In genomic region chr2:62526531-62527381, GRCh38 we compare ENCODE assay signal across 29 cellular contexts. TPM values are rescaled to one million over a fixed set of nuclear protein-coding genes. Genes with fewer than 3 reads are reported as not detected.
DNase-seq lines count a peak whose midpoint lies in the region; ATAC-seq, FAIRE-seq and TF ChIP-seq lines count a peak whose summit lies in the region.
"Had no signal": no experiment of that assay in that cellular context is flagged by ENCODE, and none has a peak within 500 bp of the region (broad histone marks: within the 10 kb centered on the region; RNA-seq: fewer than 3 reads in every experiment).

No MANE protein-coding gene starts in this region.

- FAIRE-seq in astrocyte (lab: Jason Lieb, UNC) = no peak
- FAIRE-seq: D721Med had no signal

- no peak overlapping the region for H2AFZ ChIP-seq in astrocyte (ENCODE audit: low read depth, low read length)

- 59% methylated on average over 10 of the region's 10 CpGs for WGBS in right cardiac atrium
- 55 to 72% (median 70%) methylated on average over 10 of the region's 10 CpGs for WGBS in heart left ventricle, 4 donors

- no peaks in the 10 kb centered on the region for H3K4me1 Mint-ChIP-seq in astrocyte (ENCODE audit: low read depth, unreplicated experiment)
- H3K4me1 Mint-ChIP-seq: activated CD4-positive, alpha-beta T cell treated with anti-CD3 and anti-CD28 coated beads, Interleukin-2, amount 10 ng/mL, durations not matched to agents 24 days and 14 days; activated T-helper 17 cell treated with anti-CD3 and anti-CD28 coated beads, Interleukin-2, amount 50 U/mL, for 72 hours had no signal

- H3K4me3 ChIP-seq in right cardiac atrium (ENCODE audit: low read length) = no peak overlapping the region
- no peak overlapping the region for H3K4me3 ChIP-seq in heart left ventricle
- H3K4me3 ChIP-seq in astrocyte (ENCODE audit: insufficient read depth, low read depth, low read length) = no peak overlapping the region
- H3K4me3 ChIP-seq: BLaER1, SJCRH30, tibial artery had no signal

- H3K36me3 Mint-ChIP-seq in astrocyte (ENCODE audit: low read depth, unreplicated experiment) = no peaks in the 10 kb centered on the region

- H3K27ac Mint-ChIP-seq in astrocyte (ENCODE audit: unreplicated experiment) = peak overlapping the region; percentile 26
- H3K27ac Mint-ChIP-seq: activated CD4-positive, alpha-beta T cell treated with anti-CD3 and anti-CD28 coated beads, Interleukin-2, amount 10 ng/mL, durations not matched to agents 24 days and 14 days; activated naive CD4-positive, alpha-beta T cell treated with anti-CD3 and anti-CD28 coated beads, Interleukin-2, amount 50 U/mL, for 72 hours; activated T-helper 17 cell treated with anti-CD3 and anti-CD28 coated beads, Interleukin-2, amount 50 U/mL, for 72 hours; stimulated activated naive CD8-positive, alpha-beta T cell treated with anti-CD3 and anti-CD28 coated beads, Interleukin-15, Interleukin-2, amounts not matched to agents 100 ng/mL and 50 ng/mL, for 24 hours had no signal

- H3K36me3 ChIP-seq in heart left ventricle (no peaks in the 10 kb centered on the region), astrocyte (ENCODE audit: insufficient read depth, low read length) (no peaks in the 10 kb centered on the region)
- H3K36me3 ChIP-seq: BLaER1, SJCRH30, tibial artery had no signal

- H3K4me1 ChIP-seq in right cardiac atrium (ENCODE audit: control insufficient read depth, insufficient read depth, low read length) (no peaks in the 10 kb centered on the region), heart left ventricle (peaks cover 0 to 10% (median 0%) of the 10 kb centered on the region in 12 donors), astrocyte (ENCODE audit: insufficient read depth, low read length) (no peaks in the 10 kb centered on the region)
- H3K4me1 ChIP-seq: BLaER1, tibial artery had no signal

- no peaks in the 10 kb centered on the region for H4K20me1 ChIP-seq in astrocyte (ENCODE audit: insufficient read depth, low read length)
- H4K20me1 ChIP-seq: BLaER1 had no signal

- H3K27me3 ChIP-seq in right cardiac atrium (ENCODE audit: control insufficient read depth, insufficient read depth) (no peaks in the 10 kb centered on the region), heart left ventricle (no peaks in the 10 kb centered on the region), astrocyte (ENCODE audit: insufficient read depth, low read length) (no peaks in the 10 kb centered on the region)
- H3K27me3 ChIP-seq: BLaER1, SJCRH30, tibial artery had no signal

- TF ChIP-seq POLR2A in heart left ventricle (IDR thresholded peaks at IDR 0.05) = no peak

- H3K9ac ChIP-seq in astrocyte (ENCODE audit: low read length) = no peak overlapping the region
- H3K9ac ChIP-seq: BLaER1 had no signal

- intact Hi-C loops in right cardiac atrium (cut with DNase I) (no loop called here), heart left ventricle (cut with DNase I) (no loop called here)

- no peak overlapping the region for H3K4me3 Mint-ChIP-seq in astrocyte (ENCODE audit: unreplicated experiment)
- H3K4me3 Mint-ChIP-seq: activated CD4-positive, alpha-beta T cell treated with anti-CD3 and anti-CD28 coated beads, Interleukin-2, amount 10 ng/mL, durations not matched to agents 24 days and 14 days; activated T-helper 17 cell treated with anti-CD3 and anti-CD28 coated beads, Interleukin-2, amount 50 U/mL, for 72 hours; stimulated activated naive CD8-positive, alpha-beta T cell treated with anti-CD3 and anti-CD28 coated beads, Interleukin-15, Interleukin-2, amounts not matched to agents 100 ng/mL and 50 ng/mL, for 24 hours had no signal

- H3K27me3 Mint-ChIP-seq in astrocyte (ENCODE audit: low read depth, unreplicated experiment) = no peaks in the 10 kb centered on the region

- no peak overlapping the region for H3K4me2 ChIP-seq in astrocyte (ENCODE audit: low read length)
- H3K4me2 ChIP-seq: BLaER1 had no signal

- DNase-seq in right cardiac atrium (peak in 2 of 3 donors; percentile 43 to 60), heart left ventricle (no peak), astrocyte (ENCODE audit: low read depth) (no peak), left lobe of liver (ENCODE audit: low spot score) (no peak), NCI-H1694 treated with DMSO at 0.1 percent for 48 hours (lab: John Stamatoyannopoulos, UW) (no peak), NCI-H2081 treated with DMSO at 0.1 percent for 48 hours (lab: John Stamatoyannopoulos, UW) (no peak), NCI-H1417 treated with DMSO at 0.1 percent for 48 hours (lab: John Stamatoyannopoulos, UW) (no peak)
- DNase-seq: activated CD4-positive, alpha-beta T cell treated with anti-CD3 and anti-CD28 coated beads, Interleukin-2, amount 10 ng/mL, durations not matched to agents 24 days and 14 days; aorta; cerebellar nuclear complex; EL; GOT3; islet precursor cell; NCI-H2029; NCI-H446; nucleus accumbens; PC-3; retina; stimulated activated CD4-positive, alpha-beta T cell treated with anti-CD3 and anti-CD28 coated beads, Interleukin-12 subunit alpha, Interleukin-12 subunit beta, amount 100 ng/mL, for 4 hours; tibial artery had no signal

- H3K79me2 ChIP-seq in astrocyte (ENCODE audit: insufficient read depth, low read length) = no peaks in the 10 kb centered on the region

- H3K27ac ChIP-seq in right cardiac atrium (ENCODE audit: low read length) = no peak overlapping the region
- H3K27ac ChIP-seq in heart left ventricle = no peak overlapping the region
- H3K27ac ChIP-seq in astrocyte (ENCODE audit: low read depth, low read length) = no peak overlapping the region
- H3K27ac ChIP-seq: BLaER1, epithelial cell of prostate, SJCRH30, tibial artery had no signal

- no peaks in the 10 kb centered on the region for H3K9me3 Mint-ChIP-seq in astrocyte (ENCODE audit: unreplicated experiment)
- H3K9me3 Mint-ChIP-seq: activated CD4-positive, alpha-beta T cell treated with anti-CD3 and anti-CD28 coated beads, Interleukin-2, amount 10 ng/mL, durations not matched to agents 24 days and 14 days; stimulated activated naive CD8-positive, alpha-beta T cell treated with anti-CD3 and anti-CD28 coated beads, Interleukin-15, Interleukin-2, amounts not matched to agents 100 ng/mL and 50 ng/mL, for 24 hours had no signal

- H3K9me3 ChIP-seq in right cardiac atrium (ENCODE audit: control insufficient read depth, low read length) = no peaks in the 10 kb centered on the region
- H3K9me3 ChIP-seq in heart left ventricle = no peaks in the 10 kb centered on the region
- H3K9me3 ChIP-seq in astrocyte (ENCODE audit: insufficient read depth, low read depth, low read length) = no peaks in the 10 kb centered on the region
- H3K9me3 ChIP-seq: SJCRH30, tibial artery had no signal

- ATAC-seq in right cardiac atrium (peak; percentile 71 to 83), heart left ventricle (no peak), left lobe of liver (peak; percentile 38), HG03159 (IDR thresholded peaks at IDR 0.05; ENCODE audit: unreplicated experiment) (no peak)
- ATAC-seq: activated naive CD4-positive, alpha-beta T cell treated with anti-CD3 and anti-CD28 coated beads, Interleukin-2, amount 50 U/mL, for 72 hours; activated T-helper 17 cell treated with anti-CD3 and anti-CD28 coated beads, Interleukin-2, amount 50 U/mL, for 72 hours; PC-3 had no signal

- no peak for TF ChIP-seq CTCF in heart left ventricle (IDR thresholded peaks at IDR 0.05)
- TF ChIP-seq CTCF in astrocyte (IDR thresholded peaks at IDR 0.05; ENCODE audit: insufficient read depth, low read depth, low read length) = no peak

RNA-seq across cellular contexts. Expression of gene TMEM17, which starts 20.8 kb away (rescaled TPM):
- total RNA-seq in right cardiac atrium (1 to 10 TPM; 1.5 to 2.9 (median 1.7) TPM), heart left ventricle (1 to 10 TPM; 1.2 to 2.3 (median 1.6) TPM), astrocyte (2.7 and 4.0 TPM in 2 replicates), left lobe of liver (0.50 TPM)
- polyA plus RNA-seq in right cardiac atrium (2.0 TPM), heart left ventricle (1 to 10 TPM in 1 of 2 donors, under 1 TPM in 1; 0.80 to 1.1 TPM)
- total RNA-seq: activated naive CD4-positive, alpha-beta T cell treated with anti-CD3 and anti-CD28 coated beads, Interleukin-2, amount 50 U/mL, for 72 hours; T-helper 1 cell treated with Interleukin-12 subunit alpha and Interleukin-12 subunit beta and Interleukin-4 antibody, amounts not matched to agents 30 ng/mL and 1 ng/mL, for 36 hours had no signal

Comparison
In these comparisons a context has a peak if more than half of its experiments do, and no peak if none do; other contexts are left out.
1. ATAC-seq: peak in right cardiac atrium (2 of 2) and left lobe of liver (single experiment); none in heart left ventricle (0 of 4) and HG03159 (single experiment).
2. DNase-seq: peak in right cardiac atrium (2 of 3); none in heart left ventricle (0 of 5), astrocyte (single experiment), left lobe of liver (single experiment), NCI-H1694 treated with DMSO at 0.1 percent for 48 hours (single experiment), NCI-H2081 treated with DMSO at 0.1 percent for 48 hours (single experiment) and NCI-H1417 treated with DMSO at 0.1 percent for 48 hours (single experiment).